In genomic region chr1:38133781-38134180, GRCh38 we compare ENCODE assay signal across 14 cellular contexts.
DNase-seq lines count a peak whose midpoint lies in the region; ATAC-seq, FAIRE-seq and TF ChIP-seq lines count a peak whose summit lies in the region.
"Had no signal": no experiment of that assay in that cellular context is flagged by ENCODE, and none has a peak within 500 bp of the region (broad histone marks: within the 10 kb centered on the region; RNA-seq: fewer than 3 reads in every experiment).

No MANE protein-coding gene starts in this region.

- H3K4me3 Mint-ChIP-seq in activated naive CD4-positive, alpha-beta T cell treated with anti-CD3 and anti-CD28 coated beads, Interleukin-2, amount 10 ng/mL, durations not matched to agents 7 days and 5 days: no peak overlapping the region
- H3K4me3 Mint-ChIP-seq: B cell; CD4-positive, alpha-beta T cell had no signal

- TF ChIP-seq CTCF in OCI-LY3 (IDR thresholded peaks at IDR 0.05; ENCODE audit: low read depth, low read length) (no peak), H1 (IDR thresholded peaks at IDR 0.05; ENCODE audit: control extremely low read depth in 1 of 3, insufficient read depth in 1 of 3, low read depth in 1 of 3, low read length in 3 of 3) (no peak)

- no peak overlapping the region for H3K56ac ChIP-seq in H1 (replicated peaks; ENCODE audit: insufficient read length, low read depth, low read length)

- H3K23me2 ChIP-seq in H1 (ENCODE audit: low read depth, low read length): no peaks in the 10 kb centered on the region

- H2AK5ac ChIP-seq in H1 (ENCODE audit: low read depth, low read length): no peak overlapping the region

- peaks cover 81% of the 10 kb centered on the region for H3K27me3 Mint-ChIP-seq in activated naive CD4-positive, alpha-beta T cell treated with anti-CD3 and anti-CD28 coated beads, Interleukin-2, amount 10 ng/mL, durations not matched to agents 7 days and 5 days

- no peak overlapping the region for H2BK15ac ChIP-seq in H1 (ENCODE audit: low read length)

- H3K4me1 ChIP-seq in OCI-LY3 (ENCODE audit: low read length): peaks cover 45% of the 10 kb centered on the region
- H3K4me1 ChIP-seq in H1 (replicated peaks in 1 of 4; ENCODE audit: control insufficient read depth in 3 of 4, insufficient read depth in 4 of 4, low read length in 3 of 4): peaks cover 0 to 21% (median 12%) of the 10 kb centered on the region in 4 experiments; a peak in 6 of 7 replicates

- no peak for TF ChIP-seq EP300 in H1 (IDR thresholded peaks at IDR 0.05; ENCODE audit: borderline replicate concordance in 1 of 2, low read depth in 2 of 2, low read length in 2 of 2)

- H3K4ac ChIP-seq in H1 (replicated peaks; ENCODE audit: insufficient read length, low read depth, low read length): no peak overlapping the region

- CTCF ChIA-PET in H1 (lab: Charles Lee; ENCODE audit: partially characterized antibody): interaction anchor here (0.6 to 1.6 kb wide), 5 partner anchors 18 to 192 kb away, joined by 3 read pairs; no protein-coding TSS in a partner anchor
- CTCF ChIA-PET in activated naive CD4-positive, alpha-beta T cell treated with anti-CD3 and anti-CD28 coated beads, Interleukin-2, amount 10 ng/mL, durations not matched to agents 7 days and 5 days (lab: Charles Lee): no interaction called here

- FAIRE-seq in H1 (lab: Jason Lieb, UNC): no peak
- FAIRE-seq: K562 had no signal

- no peak overlapping the region for H4K91ac ChIP-seq in H1 (replicated peaks; ENCODE audit: insufficient read length, low read length)

- H3K23ac ChIP-seq in H1 (ENCODE audit: insufficient read length): no peak overlapping the region

- H3K36me3 Mint-ChIP-seq in activated naive CD4-positive, alpha-beta T cell treated with anti-CD3 and anti-CD28 coated beads, Interleukin-2, amount 10 ng/mL, durations not matched to agents 7 days and 5 days: no peaks in the 10 kb centered on the region

- H3K4me1 Mint-ChIP-seq in activated naive CD4-positive, alpha-beta T cell treated with anti-CD3 and anti-CD28 coated beads, Interleukin-2, amount 10 ng/mL, durations not matched to agents 7 days and 5 days: no peaks in the 10 kb centered on the region

- H2AFZ ChIP-seq in OCI-LY3 (ENCODE audit: low read depth, low read length) (no peak overlapping the region), H1 (ENCODE audit: low read length) (0 out of 2 replicates have a peak overlapping the region, but pooled peaks have one; percentile 86)

- H3K9me3 ChIP-seq in OCI-LY3 (ENCODE audit: insufficient read depth, low read length): no peaks in the 10 kb centered on the region
- no peaks in the 10 kb centered on the region for H3K9me3 ChIP-seq in H1 (ENCODE audit: insufficient read depth in 2 of 2, low read depth in 1 of 2, low read length in 1 of 2)

- no peak overlapping the region for H2BK12ac ChIP-seq in H1 (ENCODE audit: low read depth, low read length)

- no peak for ATAC-seq in HG02642 (IDR thresholded peaks at IDR 0.05; ENCODE audit: poor library complexity, unreplicated experiment)
- no peak for ATAC-seq in GM19328 (IDR thresholded peaks at IDR 0.05; ENCODE audit: unreplicated experiment)
- ATAC-seq: HCT116, K562 had no signal

- H3K9me3 Mint-ChIP-seq in activated naive CD4-positive, alpha-beta T cell treated with anti-CD3 and anti-CD28 coated beads, Interleukin-2, amount 10 ng/mL, durations not matched to agents 7 days and 5 days: no peaks in the 10 kb centered on the region
- H3K9me3 Mint-ChIP-seq: CD4-positive, alpha-beta T cell had no signal

- H3K36me3 ChIP-seq in OCI-LY3 (replicated peaks; ENCODE audit: low read depth, low read length) (no peaks in the 10 kb centered on the region), H1 (ENCODE audit: control insufficient read depth in 2 of 4, insufficient read depth in 4 of 4, low read length in 3 of 4) (no peaks in the 10 kb centered on the region)

- H3K4me2 ChIP-seq in OCI-LY3 (ENCODE audit: low read length): peak overlapping the region; percentile 74
- peak overlapping the region; percentile 24 to 44; a peak in 3 of 4 replicates for H3K4me2 ChIP-seq in H1 (ENCODE audit: insufficient read depth in 1 of 2, low read depth in 2 of 2, low read length in 2 of 2)

- H3K4me3 ChIP-seq in OCI-LY3 (ENCODE audit: low read length) (peak overlapping the region; percentile 74), H1 (ENCODE audit: extremely low read depth in 1 of 4, insufficient read depth in 2 of 4, low read depth in 3 of 4, low read length in 4 of 4) (no peak overlapping the region)
- H3K4me3 ChIP-seq: K562 had no signal

- H4K20me1 ChIP-seq in OCI-LY3 (ENCODE audit: insufficient read depth, low read length): no peaks in the 10 kb centered on the region
- no peaks in the 10 kb centered on the region for H4K20me1 ChIP-seq in H1 (replicated peaks in 1 of 2; ENCODE audit: control insufficient read depth in 1 of 2, insufficient read depth in 2 of 2, low read length in 2 of 2)

- H3K18ac ChIP-seq in H1 (ENCODE audit: extremely low read depth, low read length): no peak overlapping the region

- H3K9ac ChIP-seq in OCI-LY3 (ENCODE audit: low read length) (peak overlapping the region; percentile 75), H1 (replicated peaks in 1 of 4; ENCODE audit: extremely low read depth in 1 of 4, low read depth in 3 of 4, low read length in 3 of 4) (no peak overlapping the region)

- no peak for TF ChIP-seq POLR2A in H1 (IDR thresholded peaks at IDR 0.05; ENCODE audit: control extremely low read depth in 1 of 2, low read depth in 2 of 2, low read length in 2 of 2)

- DNase-seq in Ammon's horn (ENCODE audit: low spot score): peak; percentile 47
- DNase-seq in H1 (ENCODE audit: low read depth in 1 of 2, low spot score in 2 of 2): no peak
- DNase-seq in occipital lobe (lab: John Stamatoyannopoulos, UW): peak; percentile 39
- no peak for DNase-seq in NCI-H526 treated with DMSO at 0.1 percent for 48 hours (lab: John Stamatoyannopoulos, UW)
- DNase-seq in activated naive CD4-positive, alpha-beta T cell treated with anti-CD3 and anti-CD28 coated beads, Interleukin-2, amount 10 ng/mL, durations not matched to agents 7 days and 5 days: no peak
- DNase-seq: 8988T; CD4-positive, alpha-beta T cell; DMS79 had no signal

- peak overlapping the region; percentile 26; the same call in 1 of the 2 replicates for H3K27ac ChIP-seq in OCI-LY3 (ENCODE audit: low read length)
- no peak overlapping the region for H3K27ac ChIP-seq in H1 (ENCODE audit: low read depth, low read length)

- no peak overlapping the region for H4K5ac ChIP-seq in H1 (ENCODE audit: insufficient read length, low read depth, low read length)

- H3K79me2 ChIP-seq in OCI-LY3 (ENCODE audit: low read length): no peaks in the 10 kb centered on the region
- H3K79me2 ChIP-seq in H1 (ENCODE audit: control insufficient read depth in 1 of 2, insufficient read depth in 2 of 2, low read length in 2 of 2): no peaks in the 10 kb centered on the region

- H3K27me3 ChIP-seq in OCI-LY3 (ENCODE audit: low read depth, low read length): no peaks in the 10 kb centered on the region
- H3K27me3 ChIP-seq in H1 (replicated peaks in 1 of 4; ENCODE audit: control insufficient read depth in 3 of 4, extremely low read depth in 1 of 4, insufficient read depth in 3 of 4, low read length in 3 of 4): peaks cover 2 to 26% (median 15%) of the 10 kb centered on the region in 4 experiments; a peak in 6 of 7 replicates

- WGBS in H1 (ENCODE audit: extremely low coverage in 1 of 2, insufficient coverage in 1 of 2, insufficient read length in 1 of 2, insufficient replicate concordance in 2 of 2, low coverage in 1 of 2, low lambda C conversion rate in 2 of 2, missing lambda C conversion rate in 1 of 2), 2 experiments: 56% methylated on average over 10 of the region's 29 CpGs; no CpG with 5 or more reads in 1 of the 2 experiments

- H3K27ac Mint-ChIP-seq in activated naive CD4-positive, alpha-beta T cell treated with anti-CD3 and anti-CD28 coated beads, Interleukin-2, amount 10 ng/mL, durations not matched to agents 7 days and 5 days: no peak overlapping the region
- H3K27ac Mint-ChIP-seq: B cell; CD4-positive, alpha-beta T cell had no signal

- no peaks in the 10 kb centered on the region for H3K79me1 ChIP-seq in H1 (ENCODE audit: low read depth, low read length)

- no peak overlapping the region for H3K14ac ChIP-seq in H1 (ENCODE audit: insufficient read length)

- H4K8ac ChIP-seq in H1 (ENCODE audit: extremely low read depth, insufficient read depth, low read length): no peak overlapping the region

- H2BK5ac ChIP-seq in H1 (ENCODE audit: low read depth, low read length): peak overlapping the region; percentile 71; the same call in 1 of the 2 replicates

- POLR2A ChIA-PET in H1 (lab: Charles Lee; ENCODE audit: partially characterized antibody): no interaction called here

- no peak overlapping the region for H2BK120ac ChIP-seq in H1 (replicated peaks; ENCODE audit: low read depth, low read length)

- H2BK20ac ChIP-seq in H1 (ENCODE audit: low read length): no peak overlapping the region

- TF ChIP-seq RAD21 in H1 (IDR thresholded peaks at IDR 0.05 in 1 of 2, conservative IDR thresholded peaks at IDR 0.05 in 1 of 2; ENCODE audit: low read depth in 2 of 2, low read length in 2 of 2): no peak

TF ChIP-seq in H1, 55 proteins besides CTCF, POLR2A, EP300 and RAD21 (continues in another document):
- no peak for TF ChIP-seq PHF8 (conservative IDR thresholded peaks at IDR 0.05; ENCODE audit: low read depth, low read length)
- no peak for TF ChIP-seq USF2 (IDR thresholded peaks at IDR 0.05; ENCODE audit: low read length)
- TF ChIP-seq ATF2 (IDR thresholded peaks at IDR 0.05; ENCODE audit: low read length): no peak
- TF ChIP-seq GTF2F1 (IDR thresholded peaks at IDR 0.05; ENCODE audit: borderline replicate concordance, low read depth, low read length): no peak
- no peak for TF ChIP-seq MAFK (IDR thresholded peaks at IDR 0.05; ENCODE audit: low read depth, low read length)
- no peak for TF ChIP-seq ASH2L (IDR thresholded peaks at IDR 0.05; ENCODE audit: low read length)

Comparison
In these comparisons a context has a peak if more than half of its experiments do, and no peak if none do; other contexts are left out.
1. DNase-seq: peak in Ammon's horn (single experiment) and occipital lobe (single experiment); none in H1 (0 of 2), NCI-H526 treated with DMSO at 0.1 percent for 48 hours (single experiment) and activated naive CD4-positive, alpha-beta T cell treated with anti-CD3 and anti-CD28 coated beads, Interleukin-2, amount 10 ng/mL, durations not matched to agents 7 days and 5 days (single experiment).